In the genomic region with DNA sequence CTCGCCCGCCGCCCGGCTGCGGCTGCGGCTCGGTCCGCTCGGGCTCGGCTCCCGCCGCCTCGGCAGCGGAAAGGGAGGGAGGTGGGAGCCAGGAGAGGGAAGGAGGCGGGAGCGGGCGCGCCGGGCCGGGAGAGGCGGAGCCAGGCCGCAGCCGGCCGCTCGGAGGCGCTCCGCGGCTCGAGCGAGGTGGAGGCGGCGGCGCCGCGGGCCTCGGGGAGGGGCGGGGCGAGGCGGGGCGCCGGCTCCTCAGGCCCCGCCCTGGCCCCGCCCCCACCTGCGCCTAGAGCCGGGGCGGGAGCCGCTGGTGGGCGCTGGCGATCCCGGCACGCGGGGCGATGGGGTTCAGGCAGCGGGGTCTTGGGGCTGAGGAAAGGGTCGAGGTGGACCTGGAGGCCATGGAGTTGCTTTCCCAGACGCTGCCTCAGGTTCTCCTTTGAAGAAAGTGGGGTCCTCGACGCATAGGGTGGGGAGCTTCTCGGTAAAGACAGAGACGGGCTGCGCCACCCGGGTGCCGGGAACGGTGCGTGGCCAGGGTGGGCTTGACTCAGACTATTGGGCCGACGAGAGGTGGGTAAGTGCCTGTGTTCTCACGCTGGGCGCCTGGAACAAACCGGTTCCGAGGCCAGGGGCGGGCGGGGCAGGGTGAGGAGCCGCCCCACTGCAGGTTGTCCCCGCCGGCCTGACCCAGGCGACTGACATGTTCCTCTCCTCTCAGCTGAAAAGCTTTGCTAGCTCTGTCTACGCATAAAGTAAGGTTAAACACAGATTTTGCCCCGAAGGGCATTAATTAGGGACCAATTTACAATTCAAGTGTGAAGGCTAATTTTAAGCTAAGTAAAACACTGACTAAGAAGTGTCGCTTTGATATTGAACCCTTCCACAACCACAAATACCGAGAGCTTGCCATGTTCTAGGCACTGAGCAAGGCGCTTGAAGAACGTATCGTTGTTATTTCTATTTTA, we compare ENCODE assay signal across 8 cellular contexts. TPM values are rescaled to one million over a fixed set of nuclear protein-coding genes. Genes with fewer than 3 reads are reported as not detected.
A peak's percentile ranks its signal among the peaks of the same experiment; 100 is the strongest.
DNase-seq lines count a peak whose midpoint lies in the region; ATAC-seq and TF ChIP-seq lines count a peak whose summit lies in the region.

TSS of gene CMTM4 (minus strand) at position 75 of the 962 bp plus-strand sequence. CDS start 218 bp downstream, outside the sequence.

- POLR2A ChIA-PET in GM10248 (lab: Yijun Ruan, JAX) = no interaction called here

- no peaks in the 10 kb centered on the region for H3K27me3 ChIP-seq in right cardiac atrium (ENCODE audit: control insufficient read depth, insufficient read depth)
- H3K27me3 ChIP-seq in upper lobe of right lung = no peaks in the 10 kb centered on the region

- H3K27ac ChIP-seq in right cardiac atrium (ENCODE audit: low read length) = no peak within 1 kb of the TSS
- peak within 1 kb of the TSS; percentile 85 for H3K27ac ChIP-seq in upper lobe of right lung

- H3K36me3 ChIP-seq in upper lobe of right lung = no peaks in the 10 kb centered on the region

- DNase-seq in GM10248 (ENCODE audit: extremely low spot score) = peak; percentile 95
- DNase-seq in HFF-Myc (ENCODE audit: extremely low read depth, low read depth) = no peak
- DNase-seq in NCI-H1048 (lab: John Stamatoyannopoulos, UW) = peak; percentile 6
- DNase-seq in T-helper 2 cell treated with Interferon-gamma antibody and Interleukin-4, amounts not matched to agents 5 μg/mL and 100 μg/mL, for 36 hours (ENCODE audit: low spot score) = peak; percentile 81
- peak in 54 of 58 donors; percentile 30 to 90 (median 76) for DNase-seq in anterior cingulate cortex (lab: John Stamatoyannopoulos, UW)
- DNase-seq in right cardiac atrium = peak; percentile 86 to 95 (median 94)
- peak; percentile 35 for DNase-seq in pulmonary artery endothelial cell (ENCODE audit: low read depth, low spot score)
- peak; percentile 94 for DNase-seq in upper lobe of right lung

- no peaks in the 10 kb centered on the region for H3K9me3 Mint-ChIP-seq in T-helper 2 cell treated with Interferon-gamma antibody and Interleukin-4, amounts not matched to agents 5 μg/mL and 100 μg/mL, for 36 hours

- 4% methylated on average over 83 of the region's 84 CpGs for WGBS in right cardiac atrium

- H3K4me1 ChIP-seq in right cardiac atrium (ENCODE audit: control insufficient read depth, insufficient read depth, low read length) (peaks cover 7% of the 10 kb centered on the region), upper lobe of right lung (peaks cover 14% of the 10 kb centered on the region)

- H3K27ac Mint-ChIP-seq in T-helper 2 cell treated with Interferon-gamma antibody and Interleukin-4, amounts not matched to agents 5 μg/mL and 100 μg/mL, for 36 hours = no peak within 1 kb of the TSS

- H3K36me3 Mint-ChIP-seq in T-helper 2 cell treated with Interferon-gamma antibody and Interleukin-4, amounts not matched to agents 5 μg/mL and 100 μg/mL, for 36 hours (ENCODE audit: low read depth) = no peaks in the 10 kb centered on the region

- TF ChIP-seq CTCF in GM10248 (IDR thresholded peaks at IDR 0.05; ENCODE audit: control extremely low read depth, extremely low read depth, low read depth, missing control alignments) (peak; percentile 43), HFF-Myc (IDR thresholded peaks at IDR 0.05; ENCODE audit: low read depth, low read length, missing control alignments) (peak; percentile 4), upper lobe of right lung (IDR thresholded peaks at IDR 0.05) (peak; percentile 5)

- H3K27me3 Mint-ChIP-seq in T-helper 2 cell treated with Interferon-gamma antibody and Interleukin-4, amounts not matched to agents 5 μg/mL and 100 μg/mL, for 36 hours (ENCODE audit: low read depth) = peaks cover 46% of the 10 kb centered on the region

- H3K4me3 ChIP-seq in HFF-Myc (replicated peaks; ENCODE audit: low read depth, low read length) (peak within 1 kb of the TSS; percentile 73), right cardiac atrium (ENCODE audit: low read length) (peak within 1 kb of the TSS; percentile 55), upper lobe of right lung (peak within 1 kb of the TSS; percentile 67)

- CTCF ChIA-PET in GM10248 (lab: Yijun Ruan, JAX) = interaction anchor here (0.6 to 2.0 kb wide), 10 partner anchors 10 to 160 kb away, joined by 3 to 8 read pairs (median 4); partner anchors contain the start of genes DYNC1LI2 and NAE1

- H3K9me3 ChIP-seq in right cardiac atrium (ENCODE audit: control insufficient read depth, low read length) = no peaks in the 10 kb centered on the region
- no peaks in the 10 kb centered on the region for H3K9me3 ChIP-seq in upper lobe of right lung

- peak; percentile 95 to 97 for ATAC-seq in right cardiac atrium
- ATAC-seq in upper lobe of right lung = peak; percentile 96

- intact Hi-C loops in right cardiac atrium (cut with DNase I) (no loop called here), upper lobe of right lung (cut with DNase I) (no loop called here)

- peak within 1 kb of the TSS; percentile 77 for H3K4me3 Mint-ChIP-seq in T-helper 2 cell treated with Interferon-gamma antibody and Interleukin-4, amounts not matched to agents 5 μg/mL and 100 μg/mL, for 36 hours

- peaks cover 13% of the 10 kb centered on the region for H3K4me1 Mint-ChIP-seq in T-helper 2 cell treated with Interferon-gamma antibody and Interleukin-4, amounts not matched to agents 5 μg/mL and 100 μg/mL, for 36 hours (ENCODE audit: low read depth)

RNA-seq across cellular contexts. Expression of gene CMTM4, which starts in this region (rescaled TPM):
- total RNA-seq in right cardiac atrium = 10 to 100 TPM; 13.2 to 15.9 (median 14.6) TPM
- 7.9 TPM for polyA plus RNA-seq in right cardiac atrium
- total RNA-seq in pulmonary artery endothelial cell = 8.5 and 12.3 TPM in 2 replicates
- total RNA-seq in upper lobe of right lung = 58.0 TPM
